Comparison of ENCODE assay signal across 16 cellular contexts in genomic region chr11:29634248-29634647, GRCh38.
A peak's percentile ranks its signal among the peaks of the same experiment; 100 is the strongest.
DNase-seq lines count a peak whose midpoint lies in the region; ATAC-seq, FAIRE-seq and TF ChIP-seq lines count a peak whose summit lies in the region.
"Had no signal": no experiment of that assay in that cellular context is flagged by ENCODE, and none has a peak within 500 bp of the region (broad histone marks: within the 10 kb centered on the region; RNA-seq: fewer than 3 reads in every experiment).

No MANE protein-coding gene starts in this region.

- H2BK120ac ChIP-seq in mesendoderm (ENCODE audit: low read depth, low read length): no peak overlapping the region

- TF ChIP-seq POLR2A in esophagus muscularis mucosa (IDR thresholded peaks at IDR 0.05; ENCODE audit: low read depth): no peak

- H3K4me2 ChIP-seq in mesendoderm (ENCODE audit: low read length): no peak overlapping the region

- no peak for TF ChIP-seq EP300 in esophagus muscularis mucosa (IDR thresholded peaks at IDR 0.05)

- no peaks in the 10 kb centered on the region for H3K9me3 ChIP-seq in esophagus muscularis mucosa
- H3K9me3 ChIP-seq: stomach had no signal

- H3K23ac ChIP-seq in mesendoderm (ENCODE audit: low read length): no peak overlapping the region

- H2BK15ac ChIP-seq in mesendoderm (replicated peaks; ENCODE audit: low read depth): no peak overlapping the region

- H3K36me3 ChIP-seq in bronchial epithelial cell (ENCODE audit: control insufficient read depth, insufficient read depth, low read length) (no peaks in the 10 kb centered on the region), mesendoderm (ENCODE audit: control insufficient read depth, insufficient read depth, low read length) (no peaks in the 10 kb centered on the region), esophagus muscularis mucosa (no peaks in the 10 kb centered on the region)
- H3K36me3 ChIP-seq: stomach had no signal

- H3K79me2 ChIP-seq in mesendoderm (ENCODE audit: control insufficient read depth, insufficient read depth, low read length): no peaks in the 10 kb centered on the region

- intact Hi-C loops in esophagus muscularis mucosa (cut with DNase I): no loop called here

- no peak overlapping the region for H3K9ac ChIP-seq in mesendoderm (ENCODE audit: low read length)

- H4K5ac ChIP-seq in mesendoderm (ENCODE audit: low read length): no peak overlapping the region

- H3K4ac ChIP-seq in mesendoderm (ENCODE audit: low read depth, low read length): no peak overlapping the region

- no peak overlapping the region for H2BK5ac ChIP-seq in mesendoderm (ENCODE audit: low read length)

- H2AK5ac ChIP-seq in mesendoderm (ENCODE audit: low read length): no peak overlapping the region

- H3K4me1 ChIP-seq in mesendoderm (ENCODE audit: control insufficient read depth, low read depth, low read length): no peaks in the 10 kb centered on the region
- peaks cover 0 to 8% (median 3%) of the 10 kb centered on the region in 4 donors for H3K4me1 ChIP-seq in esophagus muscularis mucosa
- H3K4me1 ChIP-seq: stomach had no signal

- no peak overlapping the region for H3K56ac ChIP-seq in mesendoderm (ENCODE audit: low read length)

- H3K4me3 ChIP-seq in bronchial epithelial cell (ENCODE audit: low read depth, low read length): no peak overlapping the region
- no peak overlapping the region for H3K4me3 ChIP-seq in mesendoderm (ENCODE audit: low read length)
- no peak overlapping the region for H3K4me3 ChIP-seq in esophagus muscularis mucosa
- H3K4me3 ChIP-seq: stomach had no signal

- no peak for FAIRE-seq in bronchial epithelial cell (lab: Jason Lieb, UNC)
- FAIRE-seq: G401.6, GM18507 had no signal

- H3K27ac ChIP-seq in mesendoderm (ENCODE audit: low read depth, low read length): no peak overlapping the region
- H3K27ac ChIP-seq in esophagus muscularis mucosa (replicated peaks in 1 of 4): no peak overlapping the region
- H3K27ac ChIP-seq: stomach had no signal

- no peaks in the 10 kb centered on the region for H3K79me1 ChIP-seq in mesendoderm (ENCODE audit: low read length)

- ATAC-seq in HG03521 (IDR thresholded peaks at IDR 0.05; ENCODE audit: unreplicated experiment): no peak
- ATAC-seq: CD8-positive, alpha-beta T cell had no signal

- no peaks in the 10 kb centered on the region for H3K27me3 ChIP-seq in bronchial epithelial cell (ENCODE audit: control insufficient read depth, insufficient read depth, low read length)
- no peaks in the 10 kb centered on the region for H3K27me3 ChIP-seq in mesendoderm (ENCODE audit: insufficient read depth, low read length, poor library complexity)
- no peaks in the 10 kb centered on the region for H3K27me3 ChIP-seq in esophagus muscularis mucosa
- H3K27me3 ChIP-seq: stomach had no signal

- H4K8ac ChIP-seq in mesendoderm (ENCODE audit: low read depth, low read length): no peak overlapping the region

- TF ChIP-seq CTCF in bronchial epithelial cell (IDR thresholded peaks at IDR 0.05; ENCODE audit: insufficient read depth, low read length, severe bottlenecking) (no peak), esophagus muscularis mucosa (IDR thresholded peaks at IDR 0.05) (no peak)

- peak; percentile 5 to 16 for DNase-seq in AML-193 (lab: John Stamatoyannopoulos, UW)
- peak; percentile 49 for DNase-seq in LHCN-M2 (ENCODE audit: low read depth)
- peak; percentile 1 for DNase-seq in bronchial epithelial cell (ENCODE audit: low read depth)
- peak; percentile 23 for DNase-seq in mesendoderm
- no peak for DNase-seq in activated naive CD4-positive, alpha-beta T cell (lab: John Stamatoyannopoulos, UW)
- DNase-seq in esophagus muscularis mucosa (ENCODE audit: extremely low spot score): no peak
- no peak for DNase-seq in SHP77 (lab: John Stamatoyannopoulos, UW)
- DNase-seq: activated CD4-positive, CD25-positive, alpha-beta regulatory T cell; activated CD8-positive, alpha-beta memory T cell treated with anti-CD3 and anti-CD28 coated beads, Interleukin-2, amount 50 U/mL, for 4 hours; activated naive CD8-positive, alpha-beta T cell treated with anti-CD3 and anti-CD28 coated beads for 36 hours; CD8-positive, alpha-beta T cell; H7; stomach had no signal

- H3K18ac ChIP-seq in mesendoderm (ENCODE audit: low read length): no peak overlapping the region

Comparison
In these comparisons a context has a peak if more than half of its experiments do, and no peak if none do; other contexts are left out.
1. DNase-seq: peak in AML-193 (2 of 2), LHCN-M2 (single experiment), bronchial epithelial cell (single experiment) and mesendoderm (single experiment); none in activated naive CD4-positive, alpha-beta T cell (0 of 4), esophagus muscularis mucosa (single experiment) and SHP77 (0 of 2).